In genomic region chr17:42050360-42051012, GRCh38 we compare ENCODE assay signal across 8 cellular contexts. TPM values are rescaled to one million over a fixed set of nuclear protein-coding genes. Genes with fewer than 3 reads are reported as not detected.
DNase-seq lines count a peak whose midpoint lies in the region; ATAC-seq, FAIRE-seq and TF ChIP-seq lines count a peak whose summit lies in the region.

TSS of gene C17orf113 (minus strand) at chr17:42050601. CDS start at chr17:42043376, 7,225 bp downstream.

- TF ChIP-seq CTCF in endothelial cell (IDR thresholded peaks at IDR 0.05; ENCODE audit: unreplicated experiment) = no peak

- peaks cover 9% of the 10 kb centered on the region for H3K4me1 Mint-ChIP-seq in activated CD8-positive, alpha-beta T cell treated with anti-CD3 and anti-CD28 coated beads, Interleukin-2, amount 10 ng/mL, durations not matched to agents 7 days and 5 days (ENCODE audit: low read depth)
- H3K4me1 Mint-ChIP-seq in endothelial cell (ENCODE audit: unreplicated experiment) = peaks cover 12% of the 10 kb centered on the region
- peaks cover 7% of the 10 kb centered on the region for H3K4me1 Mint-ChIP-seq in stimulated activated naive CD8-positive, alpha-beta T cell treated with anti-CD3 and anti-CD28 coated beads, Interleukin-15, Interleukin-2, amounts not matched to agents 100 ng/mL and 50 ng/mL, for 24 hours (ENCODE audit: low read depth)

- DNase-seq in 8988T (peak; percentile 86), GM12891 (ENCODE audit: insufficient read length, low spot score) (peak; percentile 71), NCI-H2227 (lab: John Stamatoyannopoulos, UW; ENCODE audit: unreplicated experiment) (peak; percentile 79), endothelial cell (ENCODE audit: low spot score) (peak; percentile 58)
- DNase-seq in activated CD8-positive, alpha-beta T cell treated with anti-CD3 and anti-CD28 coated beads, Interleukin-2, amount 10 ng/mL, durations not matched to agents 7 days and 5 days = peak; percentile 64

- H3K9me3 Mint-ChIP-seq in activated CD8-positive, alpha-beta T cell treated with anti-CD3 and anti-CD28 coated beads, Interleukin-2, amount 10 ng/mL, durations not matched to agents 7 days and 5 days (ENCODE audit: insufficient read depth) = no peaks in the 10 kb centered on the region
- no peaks in the 10 kb centered on the region for H3K9me3 Mint-ChIP-seq in endothelial cell (ENCODE audit: unreplicated experiment)
- no peaks in the 10 kb centered on the region for H3K9me3 Mint-ChIP-seq in stimulated activated naive CD8-positive, alpha-beta T cell treated with anti-CD3 and anti-CD28 coated beads, Interleukin-15, Interleukin-2, amounts not matched to agents 100 ng/mL and 50 ng/mL, for 24 hours

- peaks cover 9% of the 10 kb centered on the region for H3K4me1 ChIP-seq in mononuclear cell (ENCODE audit: insufficient read depth, low read length)

- H3K4me3 ChIP-seq in mononuclear cell (ENCODE audit: low read length) = peak within 1 kb of the TSS; percentile 35

- ATAC-seq in activated CD8-positive, alpha-beta T cell treated with anti-CD3 and anti-CD28 coated beads, Interleukin-2, amount 10 ng/mL, durations not matched to agents 7 days and 5 days = peak; percentile 86
- ATAC-seq in HG03565 (IDR thresholded peaks at IDR 0.05; ENCODE audit: unreplicated experiment) = no peak

- no peaks in the 10 kb centered on the region for H3K36me3 Mint-ChIP-seq in activated CD8-positive, alpha-beta T cell treated with anti-CD3 and anti-CD28 coated beads, Interleukin-2, amount 10 ng/mL, durations not matched to agents 7 days and 5 days (ENCODE audit: low read depth)
- H3K36me3 Mint-ChIP-seq in endothelial cell (ENCODE audit: low read depth, unreplicated experiment) = no peaks in the 10 kb centered on the region
- H3K36me3 Mint-ChIP-seq in stimulated activated naive CD8-positive, alpha-beta T cell treated with anti-CD3 and anti-CD28 coated beads, Interleukin-15, Interleukin-2, amounts not matched to agents 100 ng/mL and 50 ng/mL, for 24 hours (ENCODE audit: low read depth) = no peaks in the 10 kb centered on the region

- no peak within 1 kb of the TSS for H3K27ac Mint-ChIP-seq in activated CD8-positive, alpha-beta T cell treated with anti-CD3 and anti-CD28 coated beads, Interleukin-2, amount 10 ng/mL, durations not matched to agents 7 days and 5 days
- peak within 1 kb of the TSS; percentile 57 for H3K27ac Mint-ChIP-seq in endothelial cell (ENCODE audit: unreplicated experiment)
- H3K27ac Mint-ChIP-seq in stimulated activated naive CD8-positive, alpha-beta T cell treated with anti-CD3 and anti-CD28 coated beads, Interleukin-15, Interleukin-2, amounts not matched to agents 100 ng/mL and 50 ng/mL, for 24 hours = no peak within 1 kb of the TSS

- FAIRE-seq in GM12891 (lab: Jason Lieb, UNC) = peak; percentile 54

- TF ChIP-seq POLR2A in GM12891 (IDR thresholded peaks at IDR 0.05; ENCODE audit: low read depth, low read length) = no peak

- H3K4me3 Mint-ChIP-seq in activated CD8-positive, alpha-beta T cell treated with anti-CD3 and anti-CD28 coated beads, Interleukin-2, amount 10 ng/mL, durations not matched to agents 7 days and 5 days = peak within 1 kb of the TSS; percentile 59
- peak within 1 kb of the TSS; percentile 93 for H3K4me3 Mint-ChIP-seq in endothelial cell (ENCODE audit: unreplicated experiment)
- H3K4me3 Mint-ChIP-seq in stimulated activated naive CD8-positive, alpha-beta T cell treated with anti-CD3 and anti-CD28 coated beads, Interleukin-15, Interleukin-2, amounts not matched to agents 100 ng/mL and 50 ng/mL, for 24 hours = peak within 1 kb of the TSS; percentile 72

- H3K27me3 ChIP-seq in mononuclear cell (ENCODE audit: insufficient read depth, low read length) = peaks cover 5% of the 10 kb centered on the region

- CTCF ChIA-PET in activated CD8-positive, alpha-beta T cell treated with anti-CD3 and anti-CD28 coated beads, Interleukin-2, amount 10 ng/mL, durations not matched to agents 7 days and 5 days (lab: Charles Lee) = interaction anchor here (0.9 to 1.5 kb wide), 3 partner anchors 21 to 130 kb away, joined by 3 to 4 read pairs (median 3); no protein-coding TSS in a partner anchor

- POLR2A ChIA-PET in activated CD8-positive, alpha-beta T cell treated with anti-CD3 and anti-CD28 coated beads, Interleukin-2, amount 10 ng/mL, durations not matched to agents 7 days and 5 days (lab: Charles Lee) = interaction anchor here (0.6 to 1.4 kb wide), 5 partner anchors 11 to 362 kb away, joined by 3 to 5 read pairs (median 3); partner anchors contain the start of genes DNAJC7 and EIF1

- H3K9me3 ChIP-seq in mononuclear cell (ENCODE audit: low read depth, low read length) = no peaks in the 10 kb centered on the region

- peaks cover 47% of the 10 kb centered on the region for H3K27me3 Mint-ChIP-seq in activated CD8-positive, alpha-beta T cell treated with anti-CD3 and anti-CD28 coated beads, Interleukin-2, amount 10 ng/mL, durations not matched to agents 7 days and 5 days (ENCODE audit: low read depth)
- H3K27me3 Mint-ChIP-seq in endothelial cell (ENCODE audit: unreplicated experiment) = peaks cover 8% of the 10 kb centered on the region
- H3K27me3 Mint-ChIP-seq in stimulated activated naive CD8-positive, alpha-beta T cell treated with anti-CD3 and anti-CD28 coated beads, Interleukin-15, Interleukin-2, amounts not matched to agents 100 ng/mL and 50 ng/mL, for 24 hours = peaks cover 38% of the 10 kb centered on the region

TF ChIP-seq in GM12891, 5 proteins besides CTCF, POLR2A, EP300 and RAD21:
- TF ChIP-seq PAX5 (IDR thresholded peaks at IDR 0.05; ENCODE audit: insufficient read depth, low read length, severe bottlenecking) (no peak), TAF1 (IDR thresholded peaks at IDR 0.05; ENCODE audit: low read depth, low read length) (no peak), SPI1 (IDR thresholded peaks at IDR 0.05; ENCODE audit: low read depth, low read length) (no peak), POU2F2 (IDR thresholded peaks at IDR 0.05; ENCODE audit: low read depth, low read length) (no peak), POLR2AphosphoS5 (IDR thresholded peaks at IDR 0.05; ENCODE audit: low read depth, low read length) (no peak)

RNA-seq across cellular contexts. Expression of gene C17orf113, which starts in this region (rescaled TPM):
- polyA plus RNA-seq in GM12891 (2012; ENCODE audit: low read depth, missing spikeins) = 0.19 TPM
- total RNA-seq in activated CD8-positive, alpha-beta T cell treated with anti-CD3 and anti-CD28 coated beads, Interleukin-2, amount 10 ng/mL, durations not matched to agents 7 days and 5 days = under 1 TPM; 0.16 to 0.24 TPM
- total RNA-seq in endothelial cell (ENCODE audit: unreplicated experiment) (1.6 TPM), mononuclear cell (0.21 TPM)

Comparison
In these comparisons a context has a peak if more than half of its experiments do, and no peak if none do; other contexts are left out.
1. Peak in DNase-seq and ATAC-seq in activated CD8-positive, alpha-beta T cell treated with anti-CD3 and anti-CD28 coated beads, Interleukin-2, amount 10 ng/mL, durations not matched to agents 7 days and 5 days; RNA of the gene not detected or under 1 TPM.